In the genomic region with DNA sequence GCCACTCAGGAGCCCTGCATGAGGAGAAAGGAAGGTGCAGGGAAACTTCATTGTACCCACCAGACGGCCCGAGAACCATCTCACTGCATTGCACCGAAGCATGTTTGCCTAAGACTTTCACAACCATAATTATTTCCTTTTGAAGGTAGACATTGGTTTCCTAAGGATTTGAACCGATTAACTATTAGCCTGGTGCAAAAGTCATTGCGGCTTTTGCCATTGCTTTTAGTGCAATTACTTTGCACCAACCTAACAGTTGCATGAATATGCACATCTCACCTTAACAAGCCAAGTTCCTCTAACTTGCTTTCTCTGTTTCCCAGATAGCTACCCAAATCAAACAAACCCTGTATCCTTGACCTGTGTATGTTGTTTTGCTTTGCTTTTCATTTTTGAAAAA, we compare ENCODE assay signal across 8 cellular contexts.
"Had no signal": no experiment of that assay in that cellular context is flagged by ENCODE, and none has a peak within 500 bp of the region (broad histone marks: within the 10 kb centered on the region; RNA-seq: fewer than 3 reads in every experiment).

No MANE protein-coding gene starts in this region.

- DNase-seq: GM23248, H7, Karpas-422, KBM-7 had no signal

- H3K27ac Mint-ChIP-seq: IgD-negative memory B cell had no signal

- H3K4me1 ChIP-seq: HAP-1 had no signal

- H3K9me3 ChIP-seq: HAP-1 had no signal

- ATAC-seq: HCT116 had no signal

- H3K36me3 Mint-ChIP-seq: IgD-negative memory B cell had no signal

- H2AFZ ChIP-seq: GM23248 had no signal

- H3K9ac ChIP-seq: GM23248, KMS-11 had no signal

- H3K4me3 ChIP-seq: GM23248, HAP-1 had no signal

- H3K4me2 ChIP-seq: KMS-11 had no signal

- H3K36me3 ChIP-seq: HAP-1 had no signal

- H3K9me3 Mint-ChIP-seq: IgD-negative memory B cell had no signal

- H3K27ac ChIP-seq: GM23248, KMS-11 had no signal
